In the genomic region with DNA sequence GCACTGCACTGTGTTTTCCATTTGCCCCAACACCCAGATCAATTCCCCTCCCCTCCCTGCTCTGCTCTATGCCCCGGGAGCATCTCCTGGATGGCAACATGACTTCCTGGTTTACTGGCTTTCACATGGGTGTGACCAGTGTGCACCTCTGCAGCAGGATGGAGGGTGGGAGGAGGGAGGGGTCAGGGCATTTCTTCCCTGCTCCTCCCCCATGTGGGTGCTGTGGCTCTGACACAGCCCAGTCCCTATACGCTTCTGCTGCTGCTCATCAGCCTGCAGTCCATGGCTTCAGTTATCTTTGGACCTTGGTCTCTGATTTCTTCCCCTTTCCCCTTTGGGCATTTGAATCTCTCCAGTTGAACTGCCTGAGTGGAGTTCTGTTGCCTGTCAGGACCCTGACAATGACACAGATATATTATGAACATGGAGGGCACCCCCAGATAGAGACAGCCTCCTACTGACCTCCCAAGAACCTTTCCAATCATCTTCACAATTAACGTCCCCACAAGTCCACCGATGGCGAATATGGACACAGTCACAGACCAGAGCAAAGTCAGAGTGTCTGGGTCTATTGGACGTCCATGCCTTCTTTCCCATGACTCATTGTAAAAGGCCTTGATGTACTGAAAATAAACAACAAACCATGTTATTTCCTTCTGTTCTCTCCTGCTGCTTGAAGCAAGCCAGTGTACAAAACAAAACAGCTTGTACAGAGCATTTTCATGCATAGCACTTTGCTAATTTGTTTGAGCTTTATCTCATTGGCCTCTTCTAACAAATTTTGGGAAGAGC, we compare ENCODE assay signal across 18 cellular contexts. TPM values are rescaled to one million over a fixed set of nuclear protein-coding genes. Genes with fewer than 3 reads are reported as not detected.
DNase-seq lines count a peak whose midpoint lies in the region; TF ChIP-seq lines count a peak whose summit lies in the region.
"Had no signal": no experiment of that assay in that cellular context is flagged by ENCODE, and none has a peak within 500 bp of the region (broad histone marks: within the 10 kb centered on the region; RNA-seq: fewer than 3 reads in every experiment).

No MANE protein-coding gene starts in this region.

- H3K4me1 ChIP-seq in sigmoid colon: peaks cover 0 to 5% (median 0%) of the 10 kb centered on the region in 4 donors
- no peaks in the 10 kb centered on the region for H3K4me1 ChIP-seq in CD8-positive, alpha-beta memory T cell (ENCODE audit: insufficient read depth, low read length)

- CTCF ChIA-PET in CD8-positive, alpha-beta memory T cell (lab: Charles Lee): no interaction called here

- intact Hi-C loops in sigmoid colon (cut with DNase I): no loop called here

- peaks cover 0 to 13% (median 10%) of the 10 kb centered on the region in 3 donors for H3K36me3 Mint-ChIP-seq in CD8-positive, alpha-beta memory T cell

- no peaks in the 10 kb centered on the region for H3K36me3 ChIP-seq in sigmoid colon
- H3K36me3 ChIP-seq in CD8-positive, alpha-beta memory T cell (ENCODE audit: insufficient read depth, low read length): no peaks in the 10 kb centered on the region

- H3K27ac Mint-ChIP-seq in CD8-positive, alpha-beta memory T cell: no peak overlapping the region
- H3K27ac Mint-ChIP-seq: activated naive CD8-positive, alpha-beta T cell treated with anti-CD3 and anti-CD28 coated beads, Interleukin-2, amount 50 U/mL, for 24 hours had no signal

- no peaks in the 10 kb centered on the region for H3K9me3 ChIP-seq in sigmoid colon
- no peaks in the 10 kb centered on the region for H3K9me3 ChIP-seq in CD8-positive, alpha-beta memory T cell (ENCODE audit: low read length)

- no peaks in the 10 kb centered on the region for H3K27me3 Mint-ChIP-seq in CD8-positive, alpha-beta memory T cell
- H3K27me3 Mint-ChIP-seq: activated naive CD8-positive, alpha-beta T cell treated with anti-CD3 and anti-CD28 coated beads, Interleukin-2, amount 50 U/mL, for 24 hours had no signal

- whole genome bisulfite sequencing in sigmoid colon, 2 donors: 41 to 66% methylated on average over 6 of the region's 6 CpGs

- H3K4me1 Mint-ChIP-seq in CD8-positive, alpha-beta memory T cell: peaks cover 0 to 6% (median 0%) of the 10 kb centered on the region in 3 donors

- H3K4me3 Mint-ChIP-seq in CD8-positive, alpha-beta memory T cell: no peak overlapping the region
- H3K4me3 Mint-ChIP-seq: activated naive CD8-positive, alpha-beta T cell treated with anti-CD3 and anti-CD28 coated beads, Interleukin-2, amount 50 U/mL, for 24 hours had no signal

- POLR2A ChIA-PET in CD8-positive, alpha-beta memory T cell (lab: Charles Lee): no interaction called here

- H3K27ac ChIP-seq in sigmoid colon: no peak overlapping the region
- H3K27ac ChIP-seq in CD8-positive, alpha-beta memory T cell (ENCODE audit: low read depth, low read length): no peak overlapping the region
- H3K27ac ChIP-seq: epithelial cell of prostate had no signal

- no peaks in the 10 kb centered on the region for H3K9me3 Mint-ChIP-seq in CD8-positive, alpha-beta memory T cell
- H3K9me3 Mint-ChIP-seq: activated naive CD8-positive, alpha-beta T cell treated with anti-CD3 and anti-CD28 coated beads, Interleukin-2, amount 50 U/mL, for 24 hours had no signal

- TF ChIP-seq EP300 in sigmoid colon (IDR thresholded peaks at IDR 0.05): no peak

- no peak for TF ChIP-seq CTCF in fibroblast of mammary gland (conservative IDR thresholded peaks at IDR 0.05; ENCODE audit: control insufficient read depth, insufficient read depth, low read depth, low read length)
- no peak for TF ChIP-seq CTCF in sigmoid colon (IDR thresholded peaks at IDR 0.05)

- no peak for TF ChIP-seq POLR2A in sigmoid colon (IDR thresholded peaks at IDR 0.05)

- H3K4me3 ChIP-seq in fibroblast of mammary gland (ENCODE audit: control insufficient read depth, low read depth, low read length): no peak overlapping the region
- no peak overlapping the region for H3K4me3 ChIP-seq in sigmoid colon
- no peak overlapping the region for H3K4me3 ChIP-seq in CD8-positive, alpha-beta memory T cell (ENCODE audit: low read length)

- H3K27me3 ChIP-seq in sigmoid colon: no peaks in the 10 kb centered on the region
- no peaks in the 10 kb centered on the region for H3K27me3 ChIP-seq in CD8-positive, alpha-beta memory T cell (ENCODE audit: insufficient read depth, low read length, poor library complexity, severe bottlenecking)

- DNase-seq in Daoy (ENCODE audit: low read depth) (peak; percentile 35), NCI-H69 (lab: John Stamatoyannopoulos, UW) (peak; percentile 14), fibroblast of mammary gland (ENCODE audit: low read depth) (peak; percentile 17), sigmoid colon (peak; percentile 14), RPMI8226 (no peak), NCI-H1105 treated with DMSO at 0.1 percent for 48 hours (lab: John Stamatoyannopoulos, UW) (no peak)
- no peak for DNase-seq in CD8-positive, alpha-beta memory T cell
- DNase-seq: activated CD4-positive, CD25-positive, alpha-beta regulatory T cell treated with anti-CD3 and anti-CD28 coated beads, Interleukin-2, amount 50 U/mL, for 72 hours; activated naive CD8-positive, alpha-beta T cell treated with anti-CD3 and anti-CD28 coated beads, Interleukin-2, amount 50 U/mL, for 24 hours; activated T-cell treated with anti-CD3 and anti-CD28 coated beads, Interleukin-2, amount 50 U/mL, for 1 hour; C1 segment of cervical spinal cord; cerebellar nuclear complex; DMS79 treated with DMSO at 0.1 percent for 48 hours; Kasumi-1; kidney; NCI-H1417 treated with DMSO at 0.1 percent for 48 hours; NCI-H345 had no signal

RNA-seq across cellular contexts. Expression of a gene that starts 24.8 kb away (rescaled TPM):
- 1.2 TPM in 1 of 2 replicates, not detected in the other for total RNA-seq in Daoy (2014; rRNA removed; shearing (Covaris generic))
- 1 to 10 TPM; 3.9 to 6.7 (median 5.8) TPM for total RNA-seq in sigmoid colon
- polyA plus RNA-seq in sigmoid colon: 1 to 10 TPM in 1 of 3 donors, under 1 TPM in 1, not detected in 1; 0.92 to 4.8 TPM
- total RNA-seq in CD8-positive, alpha-beta memory T cell: 1 to 10 TPM; 3.0 to 3.1 TPM
- 1.8 TPM for polyA plus RNA-seq in CD8-positive, alpha-beta memory T cell

Comparison
In these comparisons a context has a peak if more than half of its experiments do, and no peak if none do; other contexts are left out.
1. DNase-seq: peak in Daoy (single experiment), NCI-H69 (single experiment), fibroblast of mammary gland (single experiment) and sigmoid colon (single experiment); none in CD8-positive, alpha-beta memory T cell (0 of 5), RPMI8226 (single experiment) and NCI-H1105 treated with DMSO at 0.1 percent for 48 hours (single experiment).